Comparison of ENCODE assay signal across 26 cellular contexts in the genomic region with DNA sequence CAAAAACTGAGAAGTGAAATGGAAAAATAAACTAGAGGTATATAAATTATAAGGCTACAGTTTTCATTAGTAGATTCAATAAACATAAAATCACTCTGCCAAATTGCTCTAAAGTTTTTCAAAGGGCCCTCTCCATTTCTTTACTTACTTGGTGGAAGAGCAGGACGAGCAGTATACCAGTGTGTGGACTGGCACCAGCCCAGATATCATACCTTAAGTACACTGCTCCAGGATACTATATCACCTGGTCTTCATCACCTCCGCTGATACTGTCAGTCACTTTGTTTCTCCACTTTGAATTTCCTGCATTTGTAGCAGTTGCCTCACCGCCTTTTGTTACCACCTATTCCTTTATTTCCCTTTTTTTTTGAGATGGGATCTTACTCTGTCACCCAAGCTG. TPM values are rescaled to one million over a fixed set of nuclear protein-coding genes. Genes with fewer than 3 reads are reported as not detected.
A peak's percentile ranks its signal among the peaks of the same experiment; 100 is the strongest.
DNase-seq lines count a peak whose midpoint lies in the region; ATAC-seq, FAIRE-seq and TF ChIP-seq lines count a peak whose summit lies in the region.
"Had no signal": no experiment of that assay in that cellular context is flagged by ENCODE, and none has a peak within 500 bp of the region (broad histone marks: within the 10 kb centered on the region; RNA-seq: fewer than 3 reads in every experiment).

No MANE protein-coding gene starts in this region.

- BruUV-seq in GM12878 (replicated peaks; lab: Mats Ljungman, UMichigan), result TSS peak; percentile 44

- no peak overlapping the region for H3K9ac ChIP-seq in GM12878 (ENCODE audit: control insufficient read depth, insufficient read depth, low read length)

- RAD21 ChIA-PET in GM12878 (lab: Charles Lee; ENCODE audit: unreplicated experiment), result no interaction called here

- H2AFZ ChIP-seq in GM12878 (ENCODE audit: control insufficient read depth, low read depth, low read length), result no peak overlapping the region

- H4K20me1 ChIP-seq in GM12878 (ENCODE audit: control insufficient read depth, insufficient read depth), result no peaks in the 10 kb centered on the region

- 97% methylated on average over 3 of the region's 3 CpGs for WGBS in GM12878 (ENCODE audit: insufficient coverage, insufficient replicate concordance, low lambda C conversion rate, missing lambda C conversion rate)
- WGBS in prostate gland, result 71% methylated on average over 3 of the region's 3 CpGs

- TF ChIP-seq RAD21 in GM12878 (IDR thresholded peaks at IDR 0.05; ENCODE audit: insufficient read depth, low read depth, low read length), result no peak

- intact Hi-C loops in activated naive CD4-positive, alpha-beta T cell treated with anti-CD3 and anti-CD28 coated beads for 36 hours (cut with micrococcal nuclease), result no loop called here
- intact Hi-C loops in GM12878 (cut with micrococcal nuclease; ENCODE audit: unreplicated experiment) (no loop called here), prostate gland (cut with DNase I) (no loop called here), left ventricle myocardium superior (cut with micrococcal nuclease) (no loop called here)

- no peaks in the 10 kb centered on the region for H3K27me3 ChIP-seq in GM12878 (replicated peaks in 1 of 2; ENCODE audit: control insufficient read depth in 2 of 2, insufficient read depth in 2 of 2, low read length in 1 of 2)
- H3K27me3 ChIP-seq in prostate gland (replicated peaks; ENCODE audit: insufficient read depth), result no peaks in the 10 kb centered on the region

- no peak for DNase-seq in activated naive CD4-positive, alpha-beta T cell treated with anti-CD3 and anti-CD28 coated beads for 36 hours
- no peak for DNase-seq in activated naive CD4-positive, alpha-beta T cell treated with anti-CD3 and anti-CD28 coated beads, Interleukin-2, amount 10 ng/mL, durations not matched to agents 7 days and 5 days
- DNase-seq in LNCaP clone FGC (ENCODE audit: low read depth) (peak; percentile 85), GM12878 (ENCODE audit: low read depth, low spot score) (no peak), prostate gland (ENCODE audit: low spot score) (peak; percentile 57), left ventricle myocardium superior (no peak), DMS53 (lab: John Stamatoyannopoulos, UW) (no peak)
- DNase-seq: ACHN; AML-193; C1 segment of cervical spinal cord; Caco-2; CD4-positive, CD25-positive, alpha-beta regulatory T cell; CD8-positive, alpha-beta T cell; DMS153; DMS79; EL; GDM1; GOT3; HFFc6 had no signal

- TF ChIP-seq CTCF in LNCaP clone FGC (IDR thresholded peaks at IDR 0.05; ENCODE audit: control insufficient read depth, extremely low read depth, insufficient read depth) (no peak), GM12878 (IDR thresholded peaks at IDR 0.05 in 2 of 3, conservative IDR thresholded peaks at IDR 0.05 in 1 of 3; ENCODE audit: control insufficient read depth in 2 of 3, extremely low read depth in 1 of 3, insufficient read depth in 1 of 3, low read depth in 3 of 3, low read length in 3 of 3) (no peak), prostate gland (IDR thresholded peaks at IDR 0.05) (no peak)

- in situ Hi-C loops in GM12878 (cut with MboI), result no loop called here

- peaks cover 6% of the 10 kb centered on the region for H3K36me3 Mint-ChIP-seq in activated naive CD4-positive, alpha-beta T cell treated with anti-CD3 and anti-CD28 coated beads for 36 hours (ENCODE audit: low read depth)
- peaks cover 28% of the 10 kb centered on the region for H3K36me3 Mint-ChIP-seq in activated naive CD4-positive, alpha-beta T cell treated with anti-CD3 and anti-CD28 coated beads, Interleukin-2, amount 10 ng/mL, durations not matched to agents 7 days and 5 days

- H3K36me3 ChIP-seq in GM12878 (ENCODE audit: control insufficient read depth in 2 of 2, insufficient read depth in 2 of 2, low read length in 1 of 2) (peaks cover 2 to 3% of the 10 kb centered on the region in 2 experiments; a peak in 2 of 4 replicates), prostate gland (no peaks in the 10 kb centered on the region)
- H3K36me3 ChIP-seq: HAP-1 had no signal

- ATAC-seq in GM12878 (no peak), HG02970 (IDR thresholded peaks at IDR 0.05; ENCODE audit: low FRiP score, unreplicated experiment) (no peak), left ventricle myocardium superior (no peak)
- ATAC-seq: CD8-positive, alpha-beta T cell had no signal

- no peaks in the 10 kb centered on the region for H3K79me2 ChIP-seq in GM12878 (ENCODE audit: control insufficient read depth, insufficient read depth, low read length)

- CTCF ChIA-PET in activated naive CD4-positive, alpha-beta T cell treated with anti-CD3 and anti-CD28 coated beads for 36 hours (lab: Charles Lee), result interaction anchor here (0.6 to 2.0 kb wide), 2 partner anchors 11 to 223 kb away, joined by 3 to 5 read pairs; no protein-coding TSS in a partner anchor
- CTCF ChIA-PET in activated naive CD4-positive, alpha-beta T cell treated with anti-CD3 and anti-CD28 coated beads, Interleukin-2, amount 10 ng/mL, durations not matched to agents 7 days and 5 days (lab: Charles Lee), result no interaction called here
- CTCF ChIA-PET in GM12878 (lab: Yijun Ruan, JAX), result no interaction called here

- H3K4me3 ChIP-seq in LNCaP clone FGC (ENCODE audit: low read depth, low read length) (no peak overlapping the region), GM12878 (no peak overlapping the region), prostate gland (no peak overlapping the region)
- H3K4me3 ChIP-seq: HAP-1 had no signal

- no peak for FAIRE-seq in GM12878 (lab: Jason Lieb, UNC)
- FAIRE-seq: A204.1, GM12891, GM18507, H54 had no signal

- H3K9me3 Mint-ChIP-seq in activated naive CD4-positive, alpha-beta T cell treated with anti-CD3 and anti-CD28 coated beads for 36 hours, result no peaks in the 10 kb centered on the region
- H3K9me3 Mint-ChIP-seq in activated naive CD4-positive, alpha-beta T cell treated with anti-CD3 and anti-CD28 coated beads, Interleukin-2, amount 10 ng/mL, durations not matched to agents 7 days and 5 days, result no peaks in the 10 kb centered on the region
- H3K9me3 Mint-ChIP-seq: CD4-positive, CD25-positive, alpha-beta regulatory T cell; CD8-positive, alpha-beta T cell; HFFc6 had no signal

- H3K4me1 ChIP-seq in GM12878 (ENCODE audit: control insufficient read depth, insufficient read depth, low read length), result no peaks in the 10 kb centered on the region; the same call in 1 of the 2 replicates
- H3K4me1 ChIP-seq in prostate gland (replicated peaks), result no peaks in the 10 kb centered on the region
- H3K4me1 ChIP-seq: Caco-2, HAP-1 had no signal

- H3K27ac Mint-ChIP-seq in activated naive CD4-positive, alpha-beta T cell treated with anti-CD3 and anti-CD28 coated beads for 36 hours, result peak overlapping the region; percentile 33
- no peak overlapping the region for H3K27ac Mint-ChIP-seq in activated naive CD4-positive, alpha-beta T cell treated with anti-CD3 and anti-CD28 coated beads, Interleukin-2, amount 10 ng/mL, durations not matched to agents 7 days and 5 days
- H3K27ac Mint-ChIP-seq: CD8-positive, alpha-beta T cell; HFFc6 had no signal

- POLR2A ChIA-PET in GM12878 (lab: Charles Lee), result no interaction called here

- H3K9me3 ChIP-seq in GM12878 (replicated peaks; ENCODE audit: control insufficient read depth, insufficient read depth, low read length), result no peaks in the 10 kb centered on the region
- H3K9me3 ChIP-seq in prostate gland, result no peaks in the 10 kb centered on the region
- H3K9me3 ChIP-seq: Caco-2, HAP-1 had no signal

- H3K27ac ChIP-seq in GM12878 (ENCODE audit: control insufficient read depth, insufficient read depth), result no peak overlapping the region
- H3K27ac ChIP-seq in prostate gland, result no peak overlapping the region
- H3K27ac ChIP-seq: 22Rv1 had no signal

- H3K4me1 Mint-ChIP-seq in activated naive CD4-positive, alpha-beta T cell treated with anti-CD3 and anti-CD28 coated beads for 36 hours (ENCODE audit: low read depth), result peaks cover 5% of the 10 kb centered on the region
- H3K4me1 Mint-ChIP-seq in activated naive CD4-positive, alpha-beta T cell treated with anti-CD3 and anti-CD28 coated beads, Interleukin-2, amount 10 ng/mL, durations not matched to agents 7 days and 5 days, result peaks cover 7% of the 10 kb centered on the region

- SMC1A ChIA-PET in GM12878 (lab: Charles Lee; ENCODE audit: uncharacterized antibody, unreplicated experiment), result no interaction called here

- no peaks in the 10 kb centered on the region for H3K27me3 Mint-ChIP-seq in activated naive CD4-positive, alpha-beta T cell treated with anti-CD3 and anti-CD28 coated beads for 36 hours (ENCODE audit: low read depth)
- H3K27me3 Mint-ChIP-seq in activated naive CD4-positive, alpha-beta T cell treated with anti-CD3 and anti-CD28 coated beads, Interleukin-2, amount 10 ng/mL, durations not matched to agents 7 days and 5 days, result no peaks in the 10 kb centered on the region
- H3K27me3 Mint-ChIP-seq: CD4-positive, CD25-positive, alpha-beta regulatory T cell had no signal

- H3K4me3 Mint-ChIP-seq in activated naive CD4-positive, alpha-beta T cell treated with anti-CD3 and anti-CD28 coated beads for 36 hours, result no peak overlapping the region
- no peak overlapping the region for H3K4me3 Mint-ChIP-seq in activated naive CD4-positive, alpha-beta T cell treated with anti-CD3 and anti-CD28 coated beads, Interleukin-2, amount 10 ng/mL, durations not matched to agents 7 days and 5 days
- H3K4me3 Mint-ChIP-seq: CD4-positive, CD25-positive, alpha-beta regulatory T cell; CD8-positive, alpha-beta T cell; HFFc6 had no signal

- TF ChIP-seq POLR2A in GM12878 (IDR thresholded peaks at IDR 0.05; ENCODE audit: low read depth, low read length) (no peak), prostate gland (IDR thresholded peaks at IDR 0.05) (no peak)

- no peak overlapping the region for H3K4me2 ChIP-seq in GM12878 (ENCODE audit: control insufficient read depth, insufficient read depth)

- TF ChIP-seq EP300 in GM12878 (IDR thresholded peaks at IDR 0.05; ENCODE audit: borderline replicate concordance in 1 of 2, control insufficient read depth in 1 of 2, low read depth in 2 of 2, low read length in 2 of 2), result no peak

RNA-seq across cellular contexts. Expression of a gene that starts 37.6 kb away (rescaled TPM):
- total RNA-seq in activated naive CD4-positive, alpha-beta T cell treated with anti-CD3 and anti-CD28 coated beads for 36 hours, result 10 to 100 TPM; 28.8 to 29.6 TPM
- total RNA-seq in GM12878 (2013; cell fraction: nucleolus; rRNA removed), result 52.5 and 67.1 TPM in 2 replicates
- total RNA-seq in GM12878 (2014; rRNA removed) (24.1 and 24.3 TPM in 2 replicates), GM12878 (2014; rRNA removed; fragmentation: Illumina TruSeq; extraction: Trizol) (16.0 and 17.2 TPM in 2 replicates), GM12878 (2021) (22.9 and 23.2 TPM in 2 replicates), prostate gland (10 to 100 TPM; 44.0 to 72.0 TPM), left ventricle myocardium superior (36.9 TPM)
- 6.2 TPM for polyA plus RNA-seq in GM12878 (2011; ENCODE audit: low read depth)
- polyA plus RNA-seq in GM12878 (2011; rRNA removed) (11.6 and 13.8 TPM in 2 replicates), GM12878 (2014; fragmentation: Illumina TruSeq; extraction: Trizol) (10.3 and 16.1 TPM in 2 replicates), GM12878 (2014; fragmentation: Nextera tagmentation; extraction: Ambion mirVana) (1 to 10 TPM; 1.6 to 2.0 TPM), GM12878 (2014; rRNA removed) (19.0 and 19.9 TPM in 2 replicates), GM12878 (2016; fragmentation: Nextera tagmentation; extraction: Ambion mirVana) (1 to 10 TPM; 3.4 to 5.3 TPM)
- 14.3 and 15.8 TPM in 2 replicates for polyA plus RNA-seq in GM12878 (2011; cell fraction: cytosol; rRNA removed)
- polyA plus RNA-seq in GM12878 (2011; cell fraction: nucleus; rRNA removed), result 30.2 and 35.7 TPM in 2 replicates
- polyA plus RNA-seq in GM12878 (2012), result 11.5 and 13.7 TPM in 2 replicates
- polyA minus RNA-seq in GM12878 (2011; rRNA and poly(A)+ RNA removed), result 18.0 and 23.0 TPM in 2 replicates
- 6.5 and 7.6 TPM in 2 replicates for polyA minus RNA-seq in GM12878 (2011; cell fraction: cytosol; rRNA and poly(A)+ RNA removed)
- 11.6 and 25.1 TPM in 2 replicates for polyA minus RNA-seq in GM12878 (2011; cell fraction: nucleus; rRNA and poly(A)+ RNA removed)

RNA-seq across cellular contexts. Expression of a gene that starts 40.1 kb away (rescaled TPM):
- total RNA-seq in activated naive CD4-positive, alpha-beta T cell treated with anti-CD3 and anti-CD28 coated beads for 36 hours, result 100 to 1,000 TPM; 121 TPM
- total RNA-seq in GM12878 (2013; cell fraction: nucleolus; rRNA removed), result 116 and 138 TPM in 2 replicates
- total RNA-seq in GM12878 (2014; rRNA removed) (247 and 261 TPM in 2 replicates), GM12878 (2014; rRNA removed; fragmentation: Illumina TruSeq; extraction: Trizol) (75.5 and 81.3 TPM in 2 replicates), GM12878 (2021) (251 and 259 TPM in 2 replicates), prostate gland (10 to 100 TPM; 29.9 to 51.9 TPM), left ventricle myocardium superior (4.7 TPM)
- 48.8 TPM for polyA plus RNA-seq in GM12878 (2011; ENCODE audit: low read depth)
- polyA plus RNA-seq in GM12878 (2011; rRNA removed) (40.7 and 103 TPM in 2 replicates), GM12878 (2014; fragmentation: Illumina TruSeq; extraction: Trizol) (5.9 and 58.2 TPM in 2 replicates), GM12878 (2014; fragmentation: Nextera tagmentation; extraction: Ambion mirVana) (1 to 10 TPM; 1.1 to 5.0 TPM), GM12878 (2014; rRNA removed) (290 and 364 TPM in 2 replicates), GM12878 (2016; fragmentation: Nextera tagmentation; extraction: Ambion mirVana) (100 to 1,000 TPM; 307 to 339 TPM)
- polyA plus RNA-seq in GM12878 (2011; cell fraction: cytosol; rRNA removed), result 157 and 273 TPM in 2 replicates
- polyA plus RNA-seq in GM12878 (2011; cell fraction: nucleus; rRNA removed), result 564 and 586 TPM in 2 replicates
- polyA plus RNA-seq in GM12878 (2012), result 167 and 191 TPM in 2 replicates
- polyA minus RNA-seq in GM12878 (2011; rRNA and poly(A)+ RNA removed), result 24.1 and 63.2 TPM in 2 replicates
- polyA minus RNA-seq in GM12878 (2011; cell fraction: cytosol; rRNA and poly(A)+ RNA removed), result 44.1 and 64.9 TPM in 2 replicates
- 154 and 220 TPM in 2 replicates for polyA minus RNA-seq in GM12878 (2011; cell fraction: nucleus; rRNA and poly(A)+ RNA removed)

RNA-seq across cellular contexts. Expression of a gene that starts 59.2 kb away (rescaled TPM):
- total RNA-seq in activated naive CD4-positive, alpha-beta T cell treated with anti-CD3 and anti-CD28 coated beads for 36 hours, result 10 to 100 TPM; 27.6 to 28.9 TPM
- 5.1 and 6.5 TPM in 2 replicates for total RNA-seq in GM12878 (2013; cell fraction: nucleolus; rRNA removed)
- total RNA-seq in GM12878 (2014; rRNA removed), result 11.8 and 14.3 TPM in 2 replicates
- 18.7 and 19.9 TPM in 2 replicates for total RNA-seq in GM12878 (2014; rRNA removed; fragmentation: Illumina TruSeq; extraction: Trizol)
- total RNA-seq in GM12878 (2021), result 31.0 and 31.1 TPM in 2 replicates
- 17.7 TPM for polyA plus RNA-seq in GM12878 (2011; ENCODE audit: low read depth)
- polyA plus RNA-seq in GM12878 (2011; rRNA removed), result 24.9 and 26.7 TPM in 2 replicates
- 22.9 and 35.9 TPM in 2 replicates for polyA plus RNA-seq in GM12878 (2011; cell fraction: cytosol; rRNA removed)
- polyA plus RNA-seq in GM12878 (2011; cell fraction: nucleus; rRNA removed), result 17.4 and 26.9 TPM in 2 replicates
- 19.5 and 20.0 TPM in 2 replicates for polyA plus RNA-seq in GM12878 (2012)
- 27.1 and 27.3 TPM in 2 replicates for polyA plus RNA-seq in GM12878 (2014; fragmentation: Illumina TruSeq; extraction: Trizol)
- 10 to 100 TPM in 1 of 2 experiments, 1 to 10 TPM in 1; 8.5 to 16.1 TPM for polyA plus RNA-seq in GM12878 (2014; fragmentation: Nextera tagmentation; extraction: Ambion mirVana)
- polyA plus RNA-seq in GM12878 (2014; rRNA removed), result 30.8 and 32.7 TPM in 2 replicates
- 10 to 100 TPM; 33.7 to 38.6 TPM for polyA plus RNA-seq in GM12878 (2016; fragmentation: Nextera tagmentation; extraction: Ambion mirVana)
- polyA minus RNA-seq in GM12878 (2011; rRNA and poly(A)+ RNA removed), result 13.6 and 15.0 TPM in 2 replicates
- polyA minus RNA-seq in GM12878 (2011; cell fraction: cytosol; rRNA and poly(A)+ RNA removed), result 5.3 and 8.7 TPM in 2 replicates
- polyA minus RNA-seq in GM12878 (2011; cell fraction: nucleus; rRNA and poly(A)+ RNA removed), result 2.7 and 5.4 TPM in 2 replicates
- total RNA-seq in prostate gland, result 10 to 100 TPM; 12.8 to 17.4 TPM
- 45.5 TPM for total RNA-seq in left ventricle myocardium superior

Comparison
In these comparisons a context has a peak if more than half of its experiments do, and no peak if none do; other contexts are left out.
1. DNase-seq: peak in LNCaP clone FGC (single experiment) and prostate gland (single experiment); none in activated naive CD4-positive, alpha-beta T cell treated with anti-CD3 and anti-CD28 coated beads for 36 hours (single experiment), activated naive CD4-positive, alpha-beta T cell treated with anti-CD3 and anti-CD28 coated beads, Interleukin-2, amount 10 ng/mL, durations not matched to agents 7 days and 5 days (single experiment), GM12878 (single experiment), left ventricle myocardium superior (single experiment) and DMS53 (single experiment).